14 cellular contexts compared by ENCODE assay signal in genomic region chr12:124716208-124717141, GRCh38.
A peak's percentile ranks its signal among the peaks of the same experiment; 100 is the strongest.
DNase-seq lines count a peak whose midpoint lies in the region; ATAC-seq, FAIRE-seq and TF ChIP-seq lines count a peak whose summit lies in the region.
"Had no signal": no experiment of that assay in that cellular context is flagged by ENCODE, and none has a peak within 500 bp of the region (broad histone marks: within the 10 kb centered on the region; RNA-seq: fewer than 3 reads in every experiment).

No MANE protein-coding gene starts in this region.

- peak; percentile 92 for DNase-seq in COLO668 (lab: John Stamatoyannopoulos, UW; ENCODE audit: unreplicated experiment)
- DNase-seq in NCI-H1417 treated with DMSO at 0.1 percent for 48 hours (lab: John Stamatoyannopoulos, UW): peak; percentile 21
- peak; percentile 48 to 66 for DNase-seq in SHP77 (lab: John Stamatoyannopoulos, UW)
- DNase-seq in HepG2 (ENCODE audit: low spot score): no peak
- DNase-seq in NAMALWA (ENCODE audit: low spot score): no peak
- no peak for DNase-seq in HFFc6
- no peak for DNase-seq in NCI-H2227 (lab: John Stamatoyannopoulos, UW; ENCODE audit: unreplicated experiment)
- DNase-seq: activated naive CD8-positive, alpha-beta T cell treated with anti-CD3 and anti-CD28 coated beads, Interleukin-2, amount 10 ng/mL, durations not matched to agents 7 days and 5 days; caudate nucleus; NCI-H1694 treated with DMSO at 0.1 percent for 48 hours; stimulated activated naive CD8-positive, alpha-beta T cell treated with anti-CD3 and anti-CD28 coated beads, Interleukin-15, amount 100 ng/mL, for 72 hours; T-cell had no signal

- no peak overlapping the region for H3K27ac Mint-ChIP-seq in HFFc6
- H3K27ac Mint-ChIP-seq: activated naive CD8-positive, alpha-beta T cell treated with anti-CD3 and anti-CD28 coated beads, Interleukin-2, amount 10 ng/mL, durations not matched to agents 7 days and 5 days; stimulated activated naive CD8-positive, alpha-beta T cell treated with anti-CD3 and anti-CD28 coated beads, Interleukin-15, amount 100 ng/mL, for 72 hours; T-cell had no signal

- peaks cover 26% of the 10 kb centered on the region for H3K4me1 ChIP-seq in HepG2 (ENCODE audit: insufficient read depth, low read length)

- no peak overlapping the region for H2AFZ ChIP-seq in HepG2 (ENCODE audit: low read length)

- no peaks in the 10 kb centered on the region for H3K9me3 ChIP-seq in HepG2 (ENCODE audit: low read length)
- H3K9me3 ChIP-seq: HAP-1 had no signal

- H3K79me2 ChIP-seq in HepG2 (ENCODE audit: insufficient read depth, low read length): no peaks in the 10 kb centered on the region

- peaks cover 10% of the 10 kb centered on the region for H3K27me3 Mint-ChIP-seq in HFFc6 (ENCODE audit: insufficient read depth)
- H3K27me3 Mint-ChIP-seq: T-cell had no signal

- no peak overlapping the region for H3K9ac ChIP-seq in HepG2 (ENCODE audit: insufficient read depth, low read depth, low read length)

- no TSS peak for BruUV-seq in HepG2 (replicated peaks; lab: Mats Ljungman, UMichigan)

- in situ Hi-C loops in HepG2 (cut with HindIII; ENCODE audit: extremely low pct_ligation_motif_present, low pct_unique_long_range_greater_than_20kb): no loop called here

- peaks cover 3 to 54% of the 10 kb centered on the region in 2 experiments for H3K27me3 ChIP-seq in HepG2 (ENCODE audit: control insufficient read depth in 1 of 2, insufficient read depth in 2 of 2, low read length in 2 of 2)

- 59% methylated on average over 11 of the region's 22 CpGs for WGBS in HepG2 (ENCODE audit: low lambda C conversion rate)

- H3K4me3 ChIP-seq in HepG2 (replicated peaks in 1 of 3; ENCODE audit: insufficient read depth in 1 of 3, low read depth in 2 of 3, low read length in 3 of 3): no peak overlapping the region
- H3K4me3 ChIP-seq: HAP-1 had no signal

- POLR2A ChIA-PET in HepG2 (lab: Yijun Ruan, JAX): no interaction called here

- TF ChIP-seq CTCF in HepG2 (CRISPR knock-in tag; IDR thresholded peaks at IDR 0.05) (peak; percentile 45), HFFc6 (IDR thresholded peaks at IDR 0.05) (no peak)

- H3K36me3 ChIP-seq in HepG2 (replicated peaks in 1 of 2; ENCODE audit: control insufficient read depth in 1 of 2, insufficient read depth in 2 of 2, low read length in 2 of 2): no peaks in the 10 kb centered on the region
- H3K36me3 ChIP-seq: HAP-1 had no signal

- no peak for TF ChIP-seq RAD21 in HepG2 (CRISPR knock-in tag; IDR thresholded peaks at IDR 0.05)

- intact Hi-C loops in HepG2 (cut with micrococcal nuclease; ENCODE audit: unreplicated experiment): no loop called here

- H3K36me3 Mint-ChIP-seq in HFFc6 (ENCODE audit: low read depth): no peaks in the 10 kb centered on the region
- H3K36me3 Mint-ChIP-seq: activated naive CD8-positive, alpha-beta T cell treated with anti-CD3 and anti-CD28 coated beads, Interleukin-2, amount 10 ng/mL, durations not matched to agents 7 days and 5 days; T-cell had no signal

- no peaks in the 10 kb centered on the region; the same call in 1 of the 2 replicates for H4K20me1 ChIP-seq in HepG2 (ENCODE audit: insufficient read depth, low read length)

- no peak for FAIRE-seq in HepG2 (lab: Jason Lieb, UNC)

- H3K4me3 Mint-ChIP-seq in HFFc6: no peak overlapping the region
- H3K4me3 Mint-ChIP-seq: activated naive CD8-positive, alpha-beta T cell treated with anti-CD3 and anti-CD28 coated beads, Interleukin-2, amount 10 ng/mL, durations not matched to agents 7 days and 5 days; stimulated activated naive CD8-positive, alpha-beta T cell treated with anti-CD3 and anti-CD28 coated beads, Interleukin-15, amount 100 ng/mL, for 72 hours; T-cell had no signal

- H3K27ac ChIP-seq in HepG2 (ENCODE audit: extremely low read length, insufficient read depth, low read length): no peak overlapping the region

- ATAC-seq in HepG2 (peak; percentile 57), HG03460 (IDR thresholded peaks at IDR 0.05; ENCODE audit: unreplicated experiment) (no peak)
- ATAC-seq: stimulated activated naive CD8-positive, alpha-beta T cell treated with anti-CD3 and anti-CD28 coated beads, Interleukin-15, amount 100 ng/mL, for 72 hours; T-cell had no signal

- H3K4me1 Mint-ChIP-seq in HFFc6 (ENCODE audit: low read depth): peaks cover 46% of the 10 kb centered on the region

- no peak for TF ChIP-seq POLR2A in HepG2 (IDR thresholded peaks at IDR 0.05; ENCODE audit: insufficient read depth in 1 of 2, low read depth in 2 of 2, low read length in 2 of 2)

- TF ChIP-seq EP300 in HepG2 (IDR thresholded peaks at IDR 0.05; ENCODE audit: low read depth in 2 of 2, low read length in 2 of 2): no peak
- no peak for TF ChIP-seq EP300 in HepG2 (CRISPR knock-in tag; IDR thresholded peaks at IDR 0.05; ENCODE audit: borderline replicate concordance)

- CTCF ChIA-PET in HepG2 (lab: Yijun Ruan, JAX; ENCODE audit: low intra/inter-chr PET ratio, low total read pairs): no interaction called here

- H3K4me2 ChIP-seq in HepG2 (ENCODE audit: low read depth, low read length): peak overlapping the region; percentile 59; the same call in 1 of the 2 replicates

- H3K9me3 Mint-ChIP-seq in HFFc6: no peaks in the 10 kb centered on the region
- H3K9me3 Mint-ChIP-seq: activated naive CD8-positive, alpha-beta T cell treated with anti-CD3 and anti-CD28 coated beads, Interleukin-2, amount 10 ng/mL, durations not matched to agents 7 days and 5 days; stimulated activated naive CD8-positive, alpha-beta T cell treated with anti-CD3 and anti-CD28 coated beads, Interleukin-15, amount 100 ng/mL, for 72 hours; T-cell had no signal

TF ChIP-seq in HepG2, 621 proteins besides CTCF, POLR2A, EP300 and RAD21:
- TF ChIP-seq LRRFIP1 (CRISPR knock-in tag; conservative IDR thresholded peaks at IDR 0.05) (no peak), STAG1 (CRISPR knock-in tag; IDR thresholded peaks at IDR 0.05) (peak; percentile 65), ZKSCAN1 (IDR thresholded peaks at IDR 0.05; ENCODE audit: low read length) (peak; percentile 64; the same call in 1 of the 2 replicates), ZBTB33 (CRISPR knock-in tag; IDR thresholded peaks at IDR 0.05) (0 out of 2 replicates have a peak, but pooled peaks have one; percentile 11)

Comparison
In these comparisons a context has a peak if more than half of its experiments do, and no peak if none do; other contexts are left out.
1. DNase-seq: peak in COLO668 (single experiment), NCI-H1417 treated with DMSO at 0.1 percent for 48 hours (single experiment) and SHP77 (2 of 2); none in HepG2 (single experiment), NAMALWA (single experiment), HFFc6 (single experiment) and NCI-H2227 (single experiment).